In the genomic region with DNA sequence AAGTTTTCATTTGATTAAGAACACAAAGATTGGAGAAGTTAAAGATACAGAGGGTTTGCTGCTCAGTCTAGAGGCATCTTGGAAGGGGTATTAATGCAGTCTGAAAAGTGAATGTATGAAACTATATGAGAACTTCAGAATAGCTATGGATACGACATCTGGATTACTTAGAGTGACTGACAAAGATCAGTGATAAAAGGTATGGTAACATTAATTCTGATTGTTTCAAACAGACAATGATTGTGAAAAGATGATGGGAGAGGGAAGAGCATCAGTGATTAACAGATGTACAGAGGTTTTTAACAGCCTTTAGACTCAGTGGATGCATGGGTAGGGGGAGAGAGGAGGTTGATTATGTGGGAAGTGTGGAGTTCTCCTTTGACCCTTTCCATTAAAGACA, we compare ENCODE assay signal across 28 cellular contexts.
DNase-seq lines count a peak whose midpoint lies in the region; ATAC-seq, FAIRE-seq and TF ChIP-seq lines count a peak whose summit lies in the region.
"Had no signal": no experiment of that assay in that cellular context is flagged by ENCODE, and none has a peak within 500 bp of the region (broad histone marks: within the 10 kb centered on the region; RNA-seq: fewer than 3 reads in every experiment).

No MANE protein-coding gene starts in this region.

- H3K27me3 ChIP-seq in K562 (ENCODE audit: control insufficient read depth in 2 of 2, insufficient read depth in 2 of 2, low read length in 2 of 2) = no peaks in the 10 kb centered on the region
- no peaks in the 10 kb centered on the region for H3K27me3 ChIP-seq in MG63
- H3K27me3 ChIP-seq: BE2C; BLaER1; BLaER1 treated with 17β-estradiol and CSF1 and Interleukin-3, amounts not matched to agents 10 nM and 100 nM had no signal

- H3K9me3 ChIP-seq in K562 (replicated peaks; ENCODE audit: control insufficient read depth, insufficient read depth, low read depth, low read length) = peaks cover 4% of the 10 kb centered on the region; the same call in 1 of the 2 replicates
- H3K9me3 ChIP-seq in MG63 = no peaks in the 10 kb centered on the region; the same call in 1 of the 2 replicates
- H3K9me3 ChIP-seq: A549; BE2C; BLaER1; BLaER1 treated with 17β-estradiol and CSF1 and Interleukin-3, amounts not matched to agents 10 nM and 100 nM; Caco-2 had no signal

- POLR2A ChIA-PET in K562 (lab: Yijun Ruan, JAX) = no interaction called here

- in situ Hi-C loops in K562 (cut with MboI) = no loop called here

- no peak for TF ChIP-seq POLR2A in K562 (conservative IDR thresholded peaks at IDR 0.05)

- no peaks in the 10 kb centered on the region for H3K4me1 ChIP-seq in K562 (replicated peaks in 1 of 2; ENCODE audit: control insufficient read depth in 2 of 2, insufficient read depth in 2 of 2, low read length in 2 of 2)
- H3K4me1 ChIP-seq: A549; BE2C; BLaER1; BLaER1 treated with 17β-estradiol and CSF1 and Interleukin-3, amounts not matched to agents 10 nM and 100 nM; Caco-2 had no signal

- no peak overlapping the region for H3K9ac ChIP-seq in K562 (ENCODE audit: insufficient read depth in 1 of 2, low read depth in 2 of 2, low read length in 2 of 2)
- H3K9ac ChIP-seq: BLaER1; BLaER1 treated with 17β-estradiol and CSF1 and Interleukin-3, amounts not matched to agents 10 nM and 100 nM had no signal

- H3K36me3 ChIP-seq in K562 (ENCODE audit: control insufficient read depth, insufficient read depth, low read length) (no peaks in the 10 kb centered on the region), MG63 (no peaks in the 10 kb centered on the region)
- H3K36me3 ChIP-seq: BE2C; BLaER1; BLaER1 treated with 17β-estradiol and CSF1 and Interleukin-3, amounts not matched to agents 10 nM and 100 nM had no signal

- no peak overlapping the region for H2AFZ ChIP-seq in K562 (ENCODE audit: low read depth, low read length)

- CTCF ChIA-PET in K562 (lab: Yijun Ruan, JAX; ENCODE audit: low intra/inter-chr PET ratio) = no interaction called here

- H3K9me1 ChIP-seq in K562 (ENCODE audit: control insufficient read depth, insufficient read depth, low read length) = no peaks in the 10 kb centered on the region

- ATAC-seq in K562 = no peak
- ATAC-seq: A549; CD8-positive, alpha-beta T cell had no signal

- no peaks in the 10 kb centered on the region for H3K79me2 ChIP-seq in K562 (ENCODE audit: control insufficient read depth, insufficient read depth, low read length)

- no peak overlapping the region for H3K4me2 ChIP-seq in K562 (ENCODE audit: insufficient read depth, low read length)
- H3K4me2 ChIP-seq: A549; BLaER1; BLaER1 treated with 17β-estradiol and CSF1 and Interleukin-3, amounts not matched to agents 10 nM and 100 nM had no signal

- no peak overlapping the region for H3K27ac ChIP-seq in K562 (ENCODE audit: extremely low read depth, low read depth, low read length)
- H3K27ac ChIP-seq: 22Rv1; A549; BLaER1; BLaER1 treated with 17β-estradiol and CSF1 and Interleukin-3, amounts not matched to agents 10 nM and 100 nM; C4-2B had no signal

- WGBS in K562 (ENCODE audit: insufficient coverage, low coverage, missing lambda C conversion rate) = 100% methylated on average over 1 of the region's 1 CpG

- H3K4me3 ChIP-seq in K562 = no peak overlapping the region
- H3K4me3 ChIP-seq in MG63 = no peak overlapping the region
- H3K4me3 ChIP-seq: A549; BLaER1; BLaER1 treated with 17β-estradiol and CSF1 and Interleukin-3, amounts not matched to agents 10 nM and 100 nM had no signal

- TF ChIP-seq CTCF in K562 (IDR thresholded peaks at IDR 0.05 in 2 of 3, conservative IDR thresholded peaks at IDR 0.05 in 1 of 3; ENCODE audit: insufficient read depth in 2 of 3, low read depth in 1 of 3, low read length in 3 of 3) = no peak

- TF ChIP-seq RAD21 in K562 (CRISPR knock-in tag; conservative IDR thresholded peaks at IDR 0.05 in 1 of 2, IDR thresholded peaks at IDR 0.05 in 1 of 2) = no peak

- BruUV-seq in K562 (replicated peaks; lab: Mats Ljungman, UMichigan) = no TSS peak

- no peaks in the 10 kb centered on the region for H4K20me1 ChIP-seq in K562 (replicated peaks; ENCODE audit: control insufficient read depth, insufficient read depth, low read length)
- H4K20me1 ChIP-seq: BLaER1; BLaER1 treated with 17β-estradiol and CSF1 and Interleukin-3, amounts not matched to agents 10 nM and 100 nM had no signal

- no peak for FAIRE-seq in K562 (lab: Jason Lieb, UNC)
- FAIRE-seq: A204.1, A549, D721Med had no signal

- TF ChIP-seq EP300 in K562 (IDR thresholded peaks at IDR 0.05; ENCODE audit: low read length) = no peak

- intact Hi-C loops in K562 (cut with micrococcal nuclease) = no loop called here

- DNase-seq in K562 (ENCODE audit: extremely low read depth in 1 of 4, low spot score in 3 of 4) (no peak), MG63 (no peak)
- DNase-seq: 8988T; ACHN; AML-193; BE2C; C1 segment of cervical spinal cord; Caco-2; Calu3; CD4-positive, alpha-beta memory T cell; CD4-positive, alpha-beta T cell; CD4-positive, CD25-positive, alpha-beta regulatory T cell; CD8-positive, alpha-beta memory T cell; CD8-positive, alpha-beta T cell; COR-L47; DMS 273 treated with DMSO at 0.1 percent for 48 hours; DMS153; DMS79; DMS79 treated with DMSO at 0.1 percent for 48 hours; DND-41; EL had no signal

TF ChIP-seq in K562, 482 proteins besides CTCF, POLR2A, EP300 and RAD21:
- peak in 1 of 2 experiments; percentile 76; a peak in 1 of 3 replicates for TF ChIP-seq CBX3 (IDR thresholded peaks at IDR 0.05; ENCODE audit: borderline replicate concordance in 1 of 2, low read length in 2 of 2)
- TF ChIP-seq JUND (IDR thresholded peaks at IDR 0.05; ENCODE audit: borderline replicate concordance, low read depth, low read length) = no peak
- no peak for TF ChIP-seq JUND (tag; IDR thresholded peaks at IDR 0.05; ENCODE audit: borderline replicate concordance, low read depth, low read length)
- no peak for TF ChIP-seq RCOR1 (IDR thresholded peaks at IDR 0.05; ENCODE audit: borderline replicate concordance in 1 of 2, low read depth in 2 of 2, low read length in 2 of 2)
- peak; percentile 28 to 48; a peak in 1 of 4 replicates for TF ChIP-seq TRIM24 (IDR thresholded peaks at IDR 0.05)
- TF ChIP-seq NCOA4 (IDR thresholded peaks at IDR 0.05; ENCODE audit: partially characterized antibody) = no peak
- TF ChIP-seq MEF2A (IDR thresholded peaks at IDR 0.05; ENCODE audit: control insufficient read depth, low read depth, low read length) = no peak
- no peak for TF ChIP-seq ESRRB (CRISPR knock-in tag; IDR thresholded peaks at IDR 0.05; ENCODE audit: borderline replicate concordance)
- TF ChIP-seq PHB2 (IDR thresholded peaks at IDR 0.05; ENCODE audit: low read depth) = no peak
- peak; percentile 62; the same call in 1 of the 2 replicates for TF ChIP-seq ZFP1 (CRISPR knock-in tag; IDR thresholded peaks at IDR 0.05)
